In the genomic region with DNA sequence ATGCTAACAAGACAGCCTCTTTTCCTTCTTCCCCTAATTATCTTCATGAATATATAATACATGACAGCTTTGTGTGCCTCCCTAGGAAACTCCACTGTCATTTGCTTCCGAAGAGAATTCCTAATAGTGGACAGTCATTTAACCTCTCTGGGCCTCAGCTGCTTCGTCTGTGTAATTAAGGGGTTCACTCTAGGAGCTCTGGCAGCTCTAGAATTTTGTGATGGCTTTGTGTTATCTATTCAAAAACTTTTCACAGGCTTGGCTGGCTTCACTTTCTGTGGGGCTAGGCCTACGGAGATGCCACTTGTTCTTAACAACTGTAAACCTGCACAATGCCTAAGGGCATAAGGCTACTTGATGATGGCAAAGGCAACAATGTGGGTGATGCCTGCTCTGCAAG, we compare ENCODE assay signal across 28 cellular contexts.
DNase-seq lines count a peak whose midpoint lies in the region; ATAC-seq and TF ChIP-seq lines count a peak whose summit lies in the region.
"Had no signal": no experiment of that assay in that cellular context is flagged by ENCODE, and none has a peak within 500 bp of the region (broad histone marks: within the 10 kb centered on the region; RNA-seq: fewer than 3 reads in every experiment).

No MANE protein-coding gene starts in this region.

- ATAC-seq in effector memory CD8-positive, alpha-beta T cell (replicated peaks) = no peak
- no peak for ATAC-seq in GM21786 (IDR thresholded peaks at IDR 0.05; ENCODE audit: unreplicated experiment)
- ATAC-seq: activated naive CD4-positive, alpha-beta T cell treated with anti-CD3 and anti-CD28 coated beads, Interleukin-2, amount 50 U/mL, for 72 hours; sciatic nerve; T-cell had no signal

- no peaks in the 10 kb centered on the region for H3F3A ChIP-seq in SK-N-SH (replicated peaks; ENCODE audit: insufficient read depth)

- TF ChIP-seq RAD21 in SK-N-SH (IDR thresholded peaks at IDR 0.05; ENCODE audit: low read length) = no peak

- H3K9me3 ChIP-seq in BE2C (no peaks in the 10 kb centered on the region), SK-N-SH (no peaks in the 10 kb centered on the region)
- H3K9me3 ChIP-seq: BLaER1, gastrocnemius medialis, MG63, neutrophil, SJSA1, transverse colon had no signal

- peaks cover 42% of the 10 kb centered on the region for H3K36me3 Mint-ChIP-seq in brain
- H3K36me3 Mint-ChIP-seq in effector memory CD8-positive, alpha-beta T cell (ENCODE audit: insufficient read depth) = no peaks in the 10 kb centered on the region
- H3K36me3 Mint-ChIP-seq: activated naive CD4-positive, alpha-beta T cell treated with anti-CD3 and anti-CD28 coated beads, Interleukin-2, amount 50 U/mL, for 72 hours; T-cell had no signal

- TF ChIP-seq CTCF in BE2C (IDR thresholded peaks at IDR 0.05; ENCODE audit: low read depth, low read length) = no peak
- no peak for TF ChIP-seq CTCF in brain (conservative IDR thresholded peaks at IDR 0.05)
- TF ChIP-seq CTCF in SK-N-SH (IDR thresholded peaks at IDR 0.05) = no peak

- no peak overlapping the region for H2AFZ ChIP-seq in SK-N-SH (ENCODE audit: low read depth)

- peak; percentile 22 for DNase-seq in BE2C
- DNase-seq in NCI-H146 treated with DMSO at 0.1 percent for 48 hours (lab: John Stamatoyannopoulos, UW; ENCODE audit: unreplicated experiment) = peak; percentile 36
- no peak for DNase-seq in effector memory CD8-positive, alpha-beta T cell
- DNase-seq in retina = no peak
- DNase-seq in SK-N-SH = no peak
- DNase-seq: activated CD4-positive, alpha-beta T cell treated with anti-CD3 and anti-CD28 coated beads for 48 hours; activated effector memory CD4-positive, alpha-beta T cell treated with Interleukin-2 at 50 U/mL for 16 hours; activated T-cell treated with anti-CD3 and anti-CD28 coated beads, Interleukin-2, amount 50 U/mL, for 1 hour; central memory CD4-positive, alpha-beta T cell; hippocampal formation; KG1; MG63; NCI-H2029; NCI-H2227 treated with DMSO at 0.1 percent for 48 hours; stimulated activated CD4-positive, alpha-beta T cell treated with anti-CD3 and anti-CD28 coated beads, Interleukin-4, amount 100 ng/mL, for 24 hours; T-cell; transverse colon; WERI-Rb-1 had no signal

- H4K20me1 ChIP-seq in SK-N-SH (ENCODE audit: insufficient read depth) = no peaks in the 10 kb centered on the region
- H4K20me1 ChIP-seq: BLaER1 had no signal

- no peaks in the 10 kb centered on the region for H3K9me3 Mint-ChIP-seq in brain
- no peaks in the 10 kb centered on the region for H3K9me3 Mint-ChIP-seq in effector memory CD8-positive, alpha-beta T cell
- H3K9me3 Mint-ChIP-seq: activated naive CD4-positive, alpha-beta T cell treated with anti-CD3 and anti-CD28 coated beads, Interleukin-2, amount 50 U/mL, for 72 hours; dendritic cell treated with granulocyte-macrophage colony-stimulating factor and Interleukin-4, amounts not matched to agents 40 ng/mL and 50 ng/mL, for 4 days; T-cell had no signal

- no peaks in the 10 kb centered on the region for H3K27me3 Mint-ChIP-seq in brain
- H3K27me3 Mint-ChIP-seq in effector memory CD8-positive, alpha-beta T cell = peaks cover 26 to 47% of the 10 kb centered on the region in 2 donors

- H3K4me2 ChIP-seq in SK-N-SH = no peak overlapping the region
- H3K4me2 ChIP-seq: BLaER1 had no signal

- H3K27me3 ChIP-seq in BE2C (no peaks in the 10 kb centered on the region), layer of hippocampus (ENCODE audit: control insufficient read depth, insufficient read depth, low read length) (no peaks in the 10 kb centered on the region), SK-N-SH (ENCODE audit: insufficient read depth) (no peaks in the 10 kb centered on the region)
- H3K27me3 ChIP-seq: BLaER1, gastrocnemius medialis, SJSA1, transverse colon had no signal

- H3K36me3 ChIP-seq in BE2C (peaks cover 24% of the 10 kb centered on the region), SK-N-SH (replicated peaks in 1 of 2; ENCODE audit: control insufficient read depth in 1 of 2, insufficient read depth in 2 of 2, low read length in 1 of 2) (peaks cover 23 to 28% of the 10 kb centered on the region in 2 experiments)
- H3K36me3 ChIP-seq: gastrocnemius medialis, MG63, neutrophil, transverse colon had no signal

- POLR2A ChIA-PET in SK-N-SH (lab: Yijun Ruan, JAX) = no interaction called here

- 45% methylated on average over 3 of the region's 3 CpGs for WGBS in SK-N-SH (ENCODE audit: low lambda C conversion rate)

- TF ChIP-seq EP300 in SK-N-SH (IDR thresholded peaks at IDR 0.05; ENCODE audit: borderline replicate concordance in 1 of 2, low read depth in 1 of 2, low read length in 1 of 2) = no peak

- H3K27ac ChIP-seq in layer of hippocampus (ENCODE audit: low read depth, low read length) = peak overlapping the region; percentile 2
- H3K27ac ChIP-seq in SK-N-SH (ENCODE audit: low read depth in 2 of 2, low read length in 1 of 2) = peak overlapping the region in 1 of 2 experiments; percentile 96; a peak in 2 of 4 replicates
- H3K27ac ChIP-seq: BLaER1, neutrophil, SJSA1, WERI-Rb-1 had no signal

- H3K4me1 Mint-ChIP-seq in brain = peaks cover 30% of the 10 kb centered on the region
- H3K4me1 Mint-ChIP-seq in effector memory CD8-positive, alpha-beta T cell (ENCODE audit: low read depth in 2 of 2) = no peaks in the 10 kb centered on the region
- H3K4me1 Mint-ChIP-seq: T-cell had no signal

- peaks cover 37% of the 10 kb centered on the region for H3K4me1 ChIP-seq in BE2C
- peaks cover 0 to 36% of the 10 kb centered on the region in 2 experiments; a peak in 2 of 4 replicates for H3K4me1 ChIP-seq in SK-N-SH (ENCODE audit: control insufficient read depth in 1 of 2, insufficient read depth in 2 of 2, low read depth in 1 of 2, low read length in 1 of 2)
- H3K4me1 ChIP-seq: BLaER1 had no signal

- CTCF ChIA-PET in SK-N-SH (lab: Yijun Ruan, JAX) = interaction anchor here (1.1 kb wide), 2 partner anchors 72 to 390 kb away, joined by 3 read pairs; no protein-coding TSS in a partner anchor

- H3K4me3 ChIP-seq in BE2C (ENCODE audit: low read depth, low read length) (0 out of 2 replicates have a peak overlapping the region, but pooled peaks have one; percentile 6), SK-N-SH (ENCODE audit: low read depth in 2 of 2, low read length in 1 of 2) (no peak overlapping the region)
- H3K4me3 ChIP-seq: BLaER1, gastrocnemius medialis, MG63, SJSA1, transverse colon had no signal

- H3K27ac Mint-ChIP-seq in brain = peak overlapping the region; percentile 66 to 94 (median 86)
- H3K27ac Mint-ChIP-seq in effector memory CD8-positive, alpha-beta T cell = no peak overlapping the region
- H3K27ac Mint-ChIP-seq: activated naive CD4-positive, alpha-beta T cell treated with anti-CD3 and anti-CD28 coated beads, Interleukin-2, amount 50 U/mL, for 72 hours; dendritic cell treated with granulocyte-macrophage colony-stimulating factor and Interleukin-4, amounts not matched to agents 40 ng/mL and 50 ng/mL, for 4 days; T-cell had no signal

- no peaks in the 10 kb centered on the region for H3K79me2 ChIP-seq in SK-N-SH (ENCODE audit: insufficient read depth)

- no peak overlapping the region for H3K4me3 Mint-ChIP-seq in brain
- H3K4me3 Mint-ChIP-seq in effector memory CD8-positive, alpha-beta T cell = no peak overlapping the region
- H3K4me3 Mint-ChIP-seq: dendritic cell treated with granulocyte-macrophage colony-stimulating factor and Interleukin-4, amounts not matched to agents 40 ng/mL and 50 ng/mL, for 4 days; T-cell had no signal

- H3K9me2 ChIP-seq in SK-N-SH = no peaks in the 10 kb centered on the region

- H3K9ac ChIP-seq in SK-N-SH = no peak overlapping the region
- H3K9ac ChIP-seq: BLaER1 had no signal

TF ChIP-seq in SK-N-SH, 30 proteins besides CTCF, POLR2A, EP300 and RAD21:
- TF ChIP-seq NRF1 (IDR thresholded peaks at IDR 0.05; ENCODE audit: low read depth, low read length) (no peak), CHD2 (IDR thresholded peaks at IDR 0.05; ENCODE audit: low read length, partially characterized antibody) (no peak), SIN3A (IDR thresholded peaks at IDR 0.05; ENCODE audit: borderline replicate concordance, low read depth, low read length) (no peak), MXI1 (IDR thresholded peaks at IDR 0.05; ENCODE audit: low read depth, low read length) (no peak), FOSL2 (IDR thresholded peaks at IDR 0.05; ENCODE audit: borderline replicate concordance, low read depth) (no peak), FOXM1 (IDR thresholded peaks at IDR 0.05; ENCODE audit: low read depth) (no peak), RFX5 (IDR thresholded peaks at IDR 0.05; ENCODE audit: low read length) (no peak), JUND (IDR thresholded peaks at IDR 0.05) (no peak), EZH2phosphoT487 (IDR thresholded peaks at IDR 0.05; ENCODE audit: borderline replicate concordance, low read depth) (no peak), GABPA (IDR thresholded peaks at IDR 0.05; ENCODE audit: low read depth) (no peak), RCOR1 (IDR thresholded peaks at IDR 0.05; ENCODE audit: low read length) (no peak), YY1 (IDR thresholded peaks at IDR 0.05; ENCODE audit: low read depth) (no peak), MEF2A (IDR thresholded peaks at IDR 0.05; ENCODE audit: borderline replicate concordance, low read depth) (no peak), ELF1 (IDR thresholded peaks at IDR 0.05) (no peak)
- TF ChIP-seq, protein P1, sequence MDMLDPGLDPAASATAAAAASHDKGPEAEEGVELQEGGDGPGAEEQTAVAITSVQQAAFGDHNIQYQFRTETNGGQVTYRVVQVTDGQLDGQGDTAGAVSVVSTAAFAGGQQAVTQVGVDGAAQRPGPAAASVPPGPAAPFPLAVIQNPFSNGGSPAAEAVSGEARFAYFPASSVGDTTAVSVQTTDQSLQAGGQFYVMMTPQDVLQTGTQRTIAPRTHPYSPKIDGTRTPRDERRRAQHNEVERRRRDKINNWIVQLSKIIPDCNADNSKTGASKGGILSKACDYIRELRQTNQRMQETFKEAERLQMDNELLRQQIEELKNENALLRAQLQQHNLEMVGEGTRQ (IDR thresholded peaks at IDR 0.05; ENCODE audit: borderline replicate concordance, low read depth, low read length) = no peak
- TF ChIP-seq, protein P2, sequence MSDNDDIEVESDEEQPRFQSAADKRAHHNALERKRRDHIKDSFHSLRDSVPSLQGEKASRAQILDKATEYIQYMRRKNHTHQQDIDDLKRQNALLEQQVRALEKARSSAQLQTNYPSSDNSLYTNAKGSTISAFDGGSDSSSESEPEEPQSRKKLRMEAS (IDR thresholded peaks at IDR 0.05; ENCODE audit: low read depth) = no peak
TF ChIP-seq in SK-N-SH: peak in this region for 0.

Comparison
In these comparisons a context has a peak if more than half of its experiments do, and no peak if none do; other contexts are left out.
1. DNase-seq: peak in BE2C (single experiment) and NCI-H146 treated with DMSO at 0.1 percent for 48 hours (single experiment); none in effector memory CD8-positive, alpha-beta T cell (0 of 3), retina (single experiment) and SK-N-SH (single experiment).
2. H3K27ac Mint-ChIP-seq: peak in brain (5 of 5); none in effector memory CD8-positive, alpha-beta T cell (0 of 2).